In genomic region chr16:84891149-84891795, GRCh38 we compare ENCODE assay signal across 13 cellular contexts.
"Had no signal": no experiment of that assay in that cellular context is flagged by ENCODE, and none has a peak within 500 bp of the region (broad histone marks: within the 10 kb centered on the region; RNA-seq: fewer than 3 reads in every experiment).

No MANE protein-coding gene starts in this region.

- H3K27me3 Mint-ChIP-seq: activated CD4-positive, alpha-beta T cell treated with anti-CD3 and anti-CD28 coated beads, Interleukin-2, amount 10 ng/mL, durations not matched to agents 7 days and 5 days had no signal

- H3K4me1 Mint-ChIP-seq: activated CD4-positive, alpha-beta T cell treated with anti-CD3 and anti-CD28 coated beads, Interleukin-2, amount 10 ng/mL, durations not matched to agents 7 days and 5 days had no signal

- H3K4me3 Mint-ChIP-seq: activated CD4-positive, alpha-beta T cell treated with anti-CD3 and anti-CD28 coated beads, Interleukin-2, amount 10 ng/mL, durations not matched to agents 7 days and 5 days; activated CD8-positive, alpha-beta T cell treated with anti-CD3 and anti-CD28 coated beads, Interleukin-2, amount 10 ng/mL, durations not matched to agents 7 days and 5 days; activated T-cell treated with anti-CD3 and anti-CD28 coated beads, Interleukin-2, amount 50 U/mL, for 24 hours; brain; endodermal cell had no signal

- H3K9me3 Mint-ChIP-seq: activated CD4-positive, alpha-beta T cell treated with anti-CD3 and anti-CD28 coated beads, Interleukin-2, amount 10 ng/mL, durations not matched to agents 7 days and 5 days; activated T-cell treated with anti-CD3 and anti-CD28 coated beads, Interleukin-2, amount 50 U/mL, for 24 hours; activated T-helper 2 cell treated with anti-CD3 and anti-CD28 coated beads, Interferon-gamma antibody, Interleukin-2, Interleukin-4, amounts not matched to agents 10 μg/mL and 5 μg/mL and 100 μg/mL, durations not matched to agents 14 hours and 24 hours and 36 hours; endodermal cell had no signal

- H3K36me3 Mint-ChIP-seq: brain had no signal

- H3K27ac Mint-ChIP-seq: activated CD4-positive, alpha-beta T cell treated with anti-CD3 and anti-CD28 coated beads, Interleukin-2, amount 10 ng/mL, durations not matched to agents 7 days and 5 days; activated CD8-positive, alpha-beta T cell treated with anti-CD3 and anti-CD28 coated beads, Interleukin-2, amount 10 ng/mL, durations not matched to agents 7 days and 5 days; activated T-cell treated with anti-CD3 and anti-CD28 coated beads, Interleukin-2, amount 50 U/mL, for 24 hours; activated T-helper 2 cell treated with anti-CD3 and anti-CD28 coated beads, Interferon-gamma antibody, Interleukin-2, Interleukin-4, amounts not matched to agents 10 μg/mL and 5 μg/mL and 100 μg/mL, durations not matched to agents 14 hours and 24 hours and 36 hours; endodermal cell had no signal

- DNase-seq: activated CD4-positive, alpha-beta T cell treated with anti-CD3 and anti-CD28 coated beads, Interleukin-2, amount 10 ng/mL, durations not matched to agents 7 days and 5 days; activated CD8-positive, alpha-beta T cell treated with anti-CD3 and anti-CD28 coated beads, Interleukin-2, amount 10 ng/mL, durations not matched to agents 7 days and 5 days; activated naive CD4-positive, alpha-beta T cell treated with Interleukin-2 at 50 U/mL for 16 hours; activated T-cell treated with anti-CD3 and anti-CD28 coated beads, Interleukin-2, amount 50 U/mL, for 24 hours; central memory CD4-positive, alpha-beta T cell; endodermal cell; foreskin keratinocyte; stimulated activated CD4-positive, alpha-beta T cell treated with anti-CD3 and anti-CD28 coated beads, Interleukin-2, amount 100 ng/mL, for 24 hours; stimulated activated naive CD8-positive, alpha-beta T cell treated with anti-CD3 and anti-CD28 coated beads, Interleukin-15, Interleukin-2, amounts not matched to agents 100 U/mL and 50 U/mL, for 24 hours; T1000; transverse colon had no signal

- ATAC-seq: activated CD8-positive, alpha-beta T cell treated with anti-CD3 and anti-CD28 coated beads, Interleukin-2, amount 10 ng/mL, durations not matched to agents 7 days and 5 days; foreskin keratinocyte; stimulated activated naive CD8-positive, alpha-beta T cell treated with anti-CD3 and anti-CD28 coated beads, Interleukin-15, Interleukin-2, amounts not matched to agents 100 U/mL and 50 U/mL, for 24 hours had no signal
